In the genomic region with DNA sequence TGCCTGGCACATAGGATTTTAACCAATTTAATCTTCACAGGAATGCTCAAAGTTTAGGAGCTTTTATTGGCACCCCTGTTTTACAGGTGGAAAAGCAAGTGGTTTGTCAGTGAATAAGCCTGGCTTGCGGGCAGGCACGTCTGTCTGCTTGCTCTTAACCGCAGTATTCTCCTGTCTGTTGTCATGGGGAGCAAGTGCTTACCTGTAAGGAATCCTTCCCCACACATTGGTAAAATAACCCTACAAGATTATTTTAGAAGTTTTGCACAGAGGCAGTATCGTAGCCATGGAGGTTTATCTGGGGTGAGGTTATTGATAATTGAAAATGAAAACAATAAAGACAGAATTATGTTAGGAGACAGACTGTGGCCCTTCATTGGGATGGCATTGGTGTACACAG, we compare ENCODE assay signal across 12 cellular contexts.
DNase-seq lines count a peak whose midpoint lies in the region; ATAC-seq, FAIRE-seq and TF ChIP-seq lines count a peak whose summit lies in the region.
"Had no signal": no experiment of that assay in that cellular context is flagged by ENCODE, and none has a peak within 500 bp of the region (broad histone marks: within the 10 kb centered on the region; RNA-seq: fewer than 3 reads in every experiment).

No MANE protein-coding gene starts in this region.

- H3K4me3 ChIP-seq in ACC112 (ENCODE audit: low read depth, low read length) (peak overlapping the region; percentile 72), GM23338 (peak overlapping the region; percentile 36; the same call in 1 of the 2 replicates), astrocyte (ENCODE audit: insufficient read depth, low read depth, low read length) (no peak overlapping the region)
- H3K4me3 ChIP-seq in naive thymus-derived CD4-positive, alpha-beta T cell (ENCODE audit: low read length): no peak overlapping the region

- ATAC-seq in GM23338: no peak; the same call in 2 of the 3 replicates
- no peak for ATAC-seq in naive thymus-derived CD4-positive, alpha-beta T cell

- H3K79me2 ChIP-seq in ACC112 (ENCODE audit: control insufficient read depth, insufficient read depth, low read length, unreplicated experiment): peaks cover 26% of the 10 kb centered on the region
- peaks cover 56% of the 10 kb centered on the region for H3K79me2 ChIP-seq in GM23338 (replicated peaks; ENCODE audit: insufficient read depth)
- H3K79me2 ChIP-seq in astrocyte (ENCODE audit: insufficient read depth, low read length): peaks cover 4% of the 10 kb centered on the region

- TF ChIP-seq CTCF in GM23338 (conservative IDR thresholded peaks at IDR 0.05; ENCODE audit: low read depth in 2 of 2) (no peak), astrocyte (IDR thresholded peaks at IDR 0.05; ENCODE audit: insufficient read depth, low read depth, low read length) (no peak)

- no peaks in the 10 kb centered on the region for H3F3A ChIP-seq in GM23338 (replicated peaks; ENCODE audit: low read depth)

- H3K27me3 Mint-ChIP-seq in GM23338 (ENCODE audit: insufficient read depth, low read depth, poor library complexity) (peaks cover 5% of the 10 kb centered on the region), astrocyte (ENCODE audit: low read depth, unreplicated experiment) (peaks cover 3% of the 10 kb centered on the region)
- peaks cover 55 to 66% (median 64%) of the 10 kb centered on the region in 5 donors for H3K27me3 Mint-ChIP-seq in naive thymus-derived CD4-positive, alpha-beta T cell

- H3K27ac ChIP-seq in ACC112 (ENCODE audit: low read depth, low read length): no peak overlapping the region
- no peak overlapping the region for H3K27ac ChIP-seq in GM23338 (ENCODE audit: low read depth)
- H3K27ac ChIP-seq in astrocyte (ENCODE audit: low read depth, low read length): no peak overlapping the region
- H3K27ac ChIP-seq in naive thymus-derived CD4-positive, alpha-beta T cell (ENCODE audit: low read depth, low read length): no peak overlapping the region
- H3K27ac ChIP-seq: gastrocnemius medialis had no signal

- H3K4me3 Mint-ChIP-seq in GM23338 (peak overlapping the region; percentile 68), astrocyte (ENCODE audit: unreplicated experiment) (peak overlapping the region; percentile 76)
- H3K4me3 Mint-ChIP-seq in naive thymus-derived CD4-positive, alpha-beta T cell: peak overlapping the region in 7 of 10 donors; percentile 1 to 57 (median 40)
- H3K4me3 Mint-ChIP-seq: activated naive CD4-positive, alpha-beta T cell treated with anti-CD3 and anti-CD28 coated beads for 36 hours had no signal

- no peak for DNase-seq in GM23338 (ENCODE audit: low spot score)
- no peak for DNase-seq in astrocyte (ENCODE audit: low read depth)
- DNase-seq in naive thymus-derived CD4-positive, alpha-beta T cell: no peak
- DNase-seq in COLO668 (lab: John Stamatoyannopoulos, UW; ENCODE audit: unreplicated experiment): no peak
- no peak for DNase-seq in MV-4-11 (lab: John Stamatoyannopoulos, UW)
- DNase-seq in stimulated activated CD8-positive, alpha-beta memory T cell treated with anti-CD3 and anti-CD28 coated beads, Interleukin-4, amount 100 ng/mL, for 48 hours: no peak
- DNase-seq in NCI-H1930 (lab: John Stamatoyannopoulos, UW): no peak

- H3K4me1 Mint-ChIP-seq in GM23338: peaks cover 43% of the 10 kb centered on the region
- peaks cover 32% of the 10 kb centered on the region for H3K4me1 Mint-ChIP-seq in astrocyte (ENCODE audit: low read depth, unreplicated experiment)
- H3K4me1 Mint-ChIP-seq in naive thymus-derived CD4-positive, alpha-beta T cell: peaks cover 0 to 26% (median 10%) of the 10 kb centered on the region in 7 donors
- H3K4me1 Mint-ChIP-seq: CD14-positive monocyte; stimulated activated naive CD8-positive, alpha-beta T cell treated with anti-CD3 and anti-CD28 coated beads, Interleukin-15, amount 100 ng/mL, for 72 hours had no signal

- intact Hi-C loops in naive thymus-derived CD4-positive, alpha-beta T cell (cut with micrococcal nuclease): no loop called here

- H4K20me1 ChIP-seq in GM23338 (replicated peaks; ENCODE audit: insufficient read depth) (peaks cover 26% of the 10 kb centered on the region), astrocyte (ENCODE audit: insufficient read depth, low read length) (peaks cover 88% of the 10 kb centered on the region)

- no peaks in the 10 kb centered on the region; the same call in 2 of the 3 replicates for H3K36me3 Mint-ChIP-seq in GM23338 (ENCODE audit: low read depth)
- no peaks in the 10 kb centered on the region for H3K36me3 Mint-ChIP-seq in astrocyte (ENCODE audit: low read depth, unreplicated experiment)
- H3K36me3 Mint-ChIP-seq in naive thymus-derived CD4-positive, alpha-beta T cell: no peaks in the 10 kb centered on the region

- no peak for FAIRE-seq in astrocyte (lab: Jason Lieb, UNC)

- H2AFZ ChIP-seq in ACC112 (ENCODE audit: low read length, unreplicated experiment): no peak overlapping the region
- H2AFZ ChIP-seq in GM23338: no peak overlapping the region
- H2AFZ ChIP-seq in astrocyte (ENCODE audit: low read depth, low read length): no peak overlapping the region

- no peak overlapping the region for H3K9ac ChIP-seq in astrocyte (ENCODE audit: low read length)

- H3K4me1 ChIP-seq in ACC112 (ENCODE audit: control insufficient read depth, insufficient read depth, low read length, unreplicated experiment): no peaks in the 10 kb centered on the region
- H3K4me1 ChIP-seq in GM23338 (ENCODE audit: insufficient read depth): peaks cover 58% of the 10 kb centered on the region
- H3K4me1 ChIP-seq in astrocyte (ENCODE audit: insufficient read depth, low read length): peaks cover 10% of the 10 kb centered on the region
- peaks cover 0 to 2% of the 10 kb centered on the region in 2 donors for H3K4me1 ChIP-seq in naive thymus-derived CD4-positive, alpha-beta T cell (ENCODE audit: control insufficient read depth in 2 of 2, insufficient read depth in 2 of 2, low read length in 2 of 2)

- no peaks in the 10 kb centered on the region for H3K9me3 ChIP-seq in astrocyte (ENCODE audit: insufficient read depth, low read depth, low read length)
- H3K9me3 ChIP-seq in naive thymus-derived CD4-positive, alpha-beta T cell (ENCODE audit: control insufficient read depth in 2 of 3, low read length in 3 of 3): no peaks in the 10 kb centered on the region
- H3K9me3 ChIP-seq: gastrocnemius medialis had no signal

- POLR2A ChIA-PET in naive thymus-derived CD4-positive, alpha-beta T cell (lab: Charles Lee): no interaction called here

- peak overlapping the region; percentile 60 for H3K4me2 ChIP-seq in GM23338
- peak overlapping the region; percentile 55 for H3K4me2 ChIP-seq in astrocyte (ENCODE audit: low read length)

- H3K27me3 ChIP-seq in ACC112 (ENCODE audit: insufficient read depth, low read length) (no peaks in the 10 kb centered on the region), GM23338 (ENCODE audit: insufficient read depth) (peaks cover 27% of the 10 kb centered on the region), astrocyte (ENCODE audit: insufficient read depth, low read length) (peaks cover 62% of the 10 kb centered on the region)
- peaks cover 0 to 5% of the 10 kb centered on the region in 2 donors for H3K27me3 ChIP-seq in naive thymus-derived CD4-positive, alpha-beta T cell (ENCODE audit: control insufficient read depth in 2 of 2, insufficient read depth in 2 of 2, low read length in 2 of 2)
- H3K27me3 ChIP-seq: gastrocnemius medialis had no signal

- H3K36me3 ChIP-seq in ACC112 (ENCODE audit: insufficient read depth, low read length): no peaks in the 10 kb centered on the region
- H3K36me3 ChIP-seq in GM23338 (ENCODE audit: insufficient read depth): no peaks in the 10 kb centered on the region
- H3K36me3 ChIP-seq in astrocyte (ENCODE audit: insufficient read depth, low read length): no peaks in the 10 kb centered on the region
- no peaks in the 10 kb centered on the region for H3K36me3 ChIP-seq in naive thymus-derived CD4-positive, alpha-beta T cell (ENCODE audit: control insufficient read depth in 2 of 3, insufficient read depth in 3 of 3, low read length in 3 of 3)
- H3K36me3 ChIP-seq: gastrocnemius medialis had no signal

- no peaks in the 10 kb centered on the region for H3K9me3 Mint-ChIP-seq in GM23338
- no peaks in the 10 kb centered on the region for H3K9me3 Mint-ChIP-seq in astrocyte (ENCODE audit: unreplicated experiment)
- no peaks in the 10 kb centered on the region for H3K9me3 Mint-ChIP-seq in naive thymus-derived CD4-positive, alpha-beta T cell
- H3K9me3 Mint-ChIP-seq: activated naive CD4-positive, alpha-beta T cell treated with anti-CD3 and anti-CD28 coated beads for 36 hours; stimulated activated naive CD8-positive, alpha-beta T cell treated with anti-CD3 and anti-CD28 coated beads, Interleukin-15, amount 100 ng/mL, for 72 hours had no signal

- H3K9me2 ChIP-seq in GM23338 (ENCODE audit: insufficient read depth): no peaks in the 10 kb centered on the region

- CTCF ChIA-PET in naive thymus-derived CD4-positive, alpha-beta T cell (lab: Charles Lee): no interaction called here

- no peak overlapping the region for H3K27ac Mint-ChIP-seq in GM23338
- H3K27ac Mint-ChIP-seq in astrocyte (ENCODE audit: unreplicated experiment): no peak overlapping the region
- H3K27ac Mint-ChIP-seq in naive thymus-derived CD4-positive, alpha-beta T cell: no peak overlapping the region
- H3K27ac Mint-ChIP-seq: activated naive CD4-positive, alpha-beta T cell treated with anti-CD3 and anti-CD28 coated beads for 36 hours; stimulated activated naive CD8-positive, alpha-beta T cell treated with anti-CD3 and anti-CD28 coated beads, Interleukin-15, amount 100 ng/mL, for 72 hours had no signal

TF ChIP-seq in GM23338, 12 proteins besides CTCF, POLR2A, EP300 and RAD21:
- TF ChIP-seq STAT1 (IDR thresholded peaks at IDR 0.05; ENCODE audit: unreplicated experiment): no peak
TF ChIP-seq in GM23338: peak in this region for 0.

Comparison
In these comparisons a context has a peak if more than half of its experiments do, and no peak if none do; other contexts are left out.
1. H3K4me3 ChIP-seq: peak in ACC112 (single experiment) and GM23338 (single experiment); none in astrocyte (single experiment) and naive thymus-derived CD4-positive, alpha-beta T cell (single experiment).
2. Peak in every context shown above with its lines, with median percentiles within 50 percentile points of each other: H3K4me3 Mint-ChIP-seq.